Comparison of ENCODE assay signal across 21 cellular contexts in genomic region chr2:230384986-230385385, GRCh38. TPM values are rescaled to one million over a fixed set of nuclear protein-coding genes. Genes with fewer than 3 reads are reported as not detected.
DNase-seq lines count a peak whose midpoint lies in the region; ATAC-seq and TF ChIP-seq lines count a peak whose summit lies in the region.
"Had no signal": no experiment of that assay in that cellular context is flagged by ENCODE, and none has a peak within 500 bp of the region (broad histone marks: within the 10 kb centered on the region; RNA-seq: fewer than 3 reads in every experiment).

No MANE protein-coding gene starts in this region.

- intact Hi-C loops in Right ventricle myocardium superior (cut with DNase I) = no loop called here
- intact Hi-C loops in left ventricle myocardium inferior (cut with micrococcal nuclease) = no loop called here
- intact Hi-C loops in left ventricle myocardium superior (cut with micrococcal nuclease) = no loop called here
- intact Hi-C loops in right cardiac atrium (cut with DNase I) = no loop called here

- ATAC-seq in Right ventricle myocardium superior (ENCODE audit: poor library complexity) = peak; percentile 51
- peak; percentile 65 for ATAC-seq in left ventricle myocardium superior
- no peak for ATAC-seq in right cardiac atrium
- ATAC-seq: A549 had no signal

- in situ Hi-C loops in HAP-1 (cut with MboI; ENCODE audit: low sequenced_read_pairs) = no loop called here

- H3K4me1 ChIP-seq in left ventricle myocardium inferior = peaks cover 10% of the 10 kb centered on the region
- H3K4me1 ChIP-seq in right cardiac atrium (ENCODE audit: control insufficient read depth, insufficient read depth, low read length) = peaks cover 1% of the 10 kb centered on the region
- no peaks in the 10 kb centered on the region for H3K4me1 ChIP-seq in HAP-1
- H3K4me1 ChIP-seq: A549; BE2C; BLaER1 treated with 17β-estradiol and CSF1 and Interleukin-3, amounts not matched to agents 10 nM and 100 nM had no signal

- H3K4me3 ChIP-seq in left ventricle myocardium inferior (no peak overlapping the region), right cardiac atrium (ENCODE audit: low read length) (no peak overlapping the region), HAP-1 (no peak overlapping the region)
- H3K4me3 ChIP-seq: A549; BLaER1 treated with 17β-estradiol and CSF1 and Interleukin-3, amounts not matched to agents 10 nM and 100 nM; GM23248 had no signal

- H3K27me3 ChIP-seq in left ventricle myocardium inferior (ENCODE audit: low read depth) (no peaks in the 10 kb centered on the region), right cardiac atrium (ENCODE audit: control insufficient read depth, insufficient read depth) (no peaks in the 10 kb centered on the region), HAP-1 (ENCODE audit: low read depth) (no peaks in the 10 kb centered on the region)
- H3K27me3 ChIP-seq: BE2C; BLaER1 treated with 17β-estradiol and CSF1 and Interleukin-3, amounts not matched to agents 10 nM and 100 nM had no signal

- 63% methylated on average over 6 of the region's 6 CpGs for WGBS in right cardiac atrium

- H3K27ac ChIP-seq in left ventricle myocardium inferior (replicated peaks) (no peak overlapping the region), right cardiac atrium (ENCODE audit: low read length) (no peak overlapping the region)
- H3K27ac ChIP-seq: A549; BLaER1 treated with 17β-estradiol and CSF1 and Interleukin-3, amounts not matched to agents 10 nM and 100 nM; GM23248 had no signal

- DNase-seq in Right ventricle myocardium superior = no peak
- DNase-seq in left ventricle myocardium inferior = no peak
- DNase-seq in left ventricle myocardium superior = no peak
- no peak for DNase-seq in right cardiac atrium
- DNase-seq in myocyte (ENCODE audit: low read depth) = peak; percentile 15
- no peak for DNase-seq in HAP-1 (ENCODE audit: low spot score in 2 of 2)
- DNase-seq: 8988T; ACHN; AML-193; BE2C; Calu3; CD4-positive, alpha-beta T cell; COR-L47; DMS53; DMS79 treated with DMSO at 0.1 percent for 48 hours; GF-D8; GM23248; H9; HFFc6 had no signal

- TF ChIP-seq CTCF in left ventricle myocardium inferior (IDR thresholded peaks at IDR 0.05; ENCODE audit: borderline replicate concordance) = no peak

- no peaks in the 10 kb centered on the region for H3K9me3 ChIP-seq in left ventricle myocardium inferior (replicated peaks)
- no peaks in the 10 kb centered on the region for H3K9me3 ChIP-seq in right cardiac atrium (ENCODE audit: control insufficient read depth, low read length)
- no peaks in the 10 kb centered on the region for H3K9me3 ChIP-seq in HAP-1
- H3K9me3 ChIP-seq: A549, BE2C had no signal

- H3K36me3 ChIP-seq in left ventricle myocardium inferior (peaks cover 22% of the 10 kb centered on the region), HAP-1 (replicated peaks) (no peaks in the 10 kb centered on the region)
- H3K36me3 ChIP-seq: BE2C had no signal

RNA-seq across cellular contexts. Expression of gene SP100, which starts 31.0 kb away (rescaled TPM):
- total RNA-seq in Right ventricle myocardium superior (50.9 TPM), left ventricle myocardium inferior (76.9 TPM), left ventricle myocardium superior (69.2 TPM), right cardiac atrium (10 to 100 TPM; 70.8 to 88.3 (median 76.5) TPM), myocyte (55.3 and 92.6 TPM in 2 replicates)
- polyA plus RNA-seq in right cardiac atrium = 64.5 TPM
- 31.1 TPM for polyA plus RNA-seq in myocyte (2012)

RNA-seq across cellular contexts. Expression of gene SP140L, which starts 58.0 kb away (rescaled TPM):
- total RNA-seq in Right ventricle myocardium superior (5.5 TPM), left ventricle myocardium inferior (4.3 TPM), left ventricle myocardium superior (5.7 TPM), right cardiac atrium (1 to 10 TPM; 6.6 to 7.4 (median 7.1) TPM), myocyte (9.7 and 14.4 TPM in 2 replicates)
- 5.3 TPM for polyA plus RNA-seq in right cardiac atrium
- 16.5 TPM for polyA plus RNA-seq in myocyte (2012)

Comparison
In these comparisons a context has a peak if more than half of its experiments do, and no peak if none do; other contexts are left out.
1. ATAC-seq: peak in Right ventricle myocardium superior (single experiment) and left ventricle myocardium superior (single experiment); none in right cardiac atrium (0 of 2).